Comparison of ENCODE assay signal across 13 cellular contexts in genomic region chr22:17945156-17945850, GRCh38.
A peak's percentile ranks its signal among the peaks of the same experiment; 100 is the strongest.
DNase-seq lines count a peak whose midpoint lies in the region; ATAC-seq and TF ChIP-seq lines count a peak whose summit lies in the region.
"Had no signal": no experiment of that assay in that cellular context is flagged by ENCODE, and none has a peak within 500 bp of the region (broad histone marks: within the 10 kb centered on the region; RNA-seq: fewer than 3 reads in every experiment).

No MANE protein-coding gene starts in this region.

- H3K14ac ChIP-seq in H9 (ENCODE audit: insufficient read depth, low read length) = peak overlapping the region; percentile 11

- H2BK120ac ChIP-seq in H9 (ENCODE audit: low read depth, low read length, poor library complexity, severe bottlenecking) = no peak overlapping the region

- no peak overlapping the region for H2BK5ac ChIP-seq in H9 (ENCODE audit: insufficient read length, low read length)

- no peak overlapping the region for H3K4me2 ChIP-seq in H9 (ENCODE audit: insufficient read depth, insufficient read length, low read length)

- H3K27ac Mint-ChIP-seq in H9 = peak overlapping the region; percentile 74 to 92 (median 75); a peak in 5 of 7 replicates
- no peak overlapping the region for H3K27ac Mint-ChIP-seq in CD8-positive, alpha-beta memory T cell

- no peak overlapping the region for H2BK20ac ChIP-seq in H9 (ENCODE audit: low read depth, low read length, poor library complexity, severe bottlenecking)

- CTCF ChIA-PET in CD8-positive, alpha-beta memory T cell (lab: Charles Lee) = no interaction called here

- H3K18ac ChIP-seq in H9 (ENCODE audit: insufficient read length, low read depth, low read length) = no peak overlapping the region

- no CpG with 5 or more reads among the region's 15 CpGs for WGBS in H9 (ENCODE audit: extremely low coverage, insufficient read length, low lambda C conversion rate)
- WGBS in right cardiac atrium = 64% methylated on average over 15 of the region's 15 CpGs
- 69 to 79% (median 77%) methylated on average over 15 of the region's 15 CpGs for WGBS in psoas muscle, 3 donors

- H4K20me1 ChIP-seq in H9 (ENCODE audit: control insufficient read depth, insufficient read depth, insufficient read length) = no peaks in the 10 kb centered on the region

- peaks cover 58 to 75% of the 10 kb centered on the region in 2 experiments for H3K4me1 Mint-ChIP-seq in H9
- peaks cover 10 to 71% (median 34%) of the 10 kb centered on the region in 3 donors for H3K4me1 Mint-ChIP-seq in CD8-positive, alpha-beta memory T cell

- no peaks in the 10 kb centered on the region for H3K27me3 ChIP-seq in H9 (ENCODE audit: insufficient read depth, low read length)
- H3K27me3 ChIP-seq in ascending aorta = no peaks in the 10 kb centered on the region
- no peaks in the 10 kb centered on the region for H3K27me3 ChIP-seq in right cardiac atrium (ENCODE audit: control insufficient read depth, insufficient read depth)
- H3K27me3 ChIP-seq in psoas muscle (ENCODE audit: insufficient read depth in 3 of 3, low read length in 2 of 3) = no peaks in the 10 kb centered on the region
- H3K27me3 ChIP-seq in CD8-positive, alpha-beta memory T cell (ENCODE audit: insufficient read depth, low read length, poor library complexity, severe bottlenecking) = no peaks in the 10 kb centered on the region

- H4K8ac ChIP-seq in H9 (replicated peaks; ENCODE audit: insufficient read length, low read depth, low read length) = no peak overlapping the region

- no peak overlapping the region for H2AK5ac ChIP-seq in H9 (ENCODE audit: insufficient read length, low read length)

- H3K4me3 Mint-ChIP-seq in H9 = no peak overlapping the region
- no peak overlapping the region for H3K4me3 Mint-ChIP-seq in CD8-positive, alpha-beta memory T cell

- no peaks in the 10 kb centered on the region for H3K9me3 Mint-ChIP-seq in H9
- H3K9me3 Mint-ChIP-seq in CD8-positive, alpha-beta memory T cell = no peaks in the 10 kb centered on the region
- H3K9me3 Mint-ChIP-seq: activated B cell treated with CpG ODN at 0.5 μM for 24 hours had no signal

- no peak overlapping the region for H2AFZ ChIP-seq in H9 (ENCODE audit: low read length)

- ATAC-seq in right cardiac atrium = no peak
- no peak for ATAC-seq in psoas muscle
- no peak for ATAC-seq in GM18868 (IDR thresholded peaks at IDR 0.05; ENCODE audit: unreplicated experiment)

- H3K9ac ChIP-seq in H9 (ENCODE audit: extremely low read depth, insufficient read length, low read length) = no peak overlapping the region

- H3K36me3 ChIP-seq in ascending aorta (no peaks in the 10 kb centered on the region), psoas muscle (ENCODE audit: insufficient read depth in 1 of 2, low read depth in 1 of 2) (no peaks in the 10 kb centered on the region)
- H3K36me3 ChIP-seq in CD8-positive, alpha-beta memory T cell (ENCODE audit: insufficient read depth, low read length) = no peaks in the 10 kb centered on the region

- H3K9me3 ChIP-seq in H9 (ENCODE audit: control insufficient read depth, low read depth, low read length) (no peaks in the 10 kb centered on the region), ascending aorta (no peaks in the 10 kb centered on the region), right cardiac atrium (ENCODE audit: control insufficient read depth, low read length) (no peaks in the 10 kb centered on the region), psoas muscle (no peaks in the 10 kb centered on the region)
- H3K9me3 ChIP-seq in CD8-positive, alpha-beta memory T cell (ENCODE audit: low read length) = no peaks in the 10 kb centered on the region

- H3K4me3 ChIP-seq in ascending aorta (no peak overlapping the region), right cardiac atrium (ENCODE audit: low read length) (no peak overlapping the region), psoas muscle (no peak overlapping the region)
- no peak overlapping the region for H3K4me3 ChIP-seq in CD8-positive, alpha-beta memory T cell (ENCODE audit: low read length)

- no peaks in the 10 kb centered on the region for H3K27me3 Mint-ChIP-seq in H9 (ENCODE audit: low read depth)
- H3K27me3 Mint-ChIP-seq in CD8-positive, alpha-beta memory T cell = no peaks in the 10 kb centered on the region
- H3K27me3 Mint-ChIP-seq: activated B cell treated with CpG ODN at 0.5 μM for 24 hours had no signal

- no peak overlapping the region for H2BK12ac ChIP-seq in H9 (ENCODE audit: insufficient read length, low read depth, low read length)

- H4K91ac ChIP-seq in H9 (ENCODE audit: insufficient read length, low read depth, low read length) = no peak overlapping the region

- peaks cover 3% of the 10 kb centered on the region; the same call in 1 of the 2 replicates for H3K79me2 ChIP-seq in H9 (ENCODE audit: insufficient read depth, low read length)

- H3K4ac ChIP-seq in H9 (ENCODE audit: low read depth, low read length) = no peak overlapping the region

- POLR2A ChIA-PET in CD8-positive, alpha-beta memory T cell (lab: Charles Lee) = no interaction called here

- H3K79me1 ChIP-seq in H9 (ENCODE audit: insufficient read depth, low read depth, low read length, poor library complexity, severe bottlenecking) = peaks cover 13% of the 10 kb centered on the region

- no peak overlapping the region for H4K5ac ChIP-seq in H9 (ENCODE audit: insufficient read length, low read depth, low read length)

- H3T11ph ChIP-seq in H9 (ENCODE audit: low read length) = no peak overlapping the region

- H3K56ac ChIP-seq in H9 (ENCODE audit: insufficient read length, low read depth, low read length) = no peak overlapping the region

- H3K23ac ChIP-seq in H9 (ENCODE audit: insufficient read length, low read depth, low read length) = no peak overlapping the region

- H3K23me2 ChIP-seq in H9 (ENCODE audit: insufficient read length, low read depth, low read length, poor library complexity, severe bottlenecking) = no peaks in the 10 kb centered on the region

- intact Hi-C loops in ascending aorta (cut with DNase I) = no loop called here
- intact Hi-C loops in right cardiac atrium (cut with DNase I) = no loop called here
- intact Hi-C loops in psoas muscle (cut with DNase I) = loop anchor here (5.0 kb wide), 2 partner anchors 33 to 38 kb away; no protein-coding TSS in a partner anchor

- DNase-seq in H9 = no peak
- no peak for DNase-seq in ascending aorta (ENCODE audit: low spot score in 2 of 2)
- DNase-seq in right cardiac atrium = no peak
- no peak for DNase-seq in psoas muscle
- DNase-seq in NCI-H1105 treated with DMSO at 0.1 percent for 48 hours (lab: John Stamatoyannopoulos, UW) = no peak
- no peak for DNase-seq in CD8-positive, alpha-beta memory T cell
- no peak for DNase-seq in cerebellar nuclear complex (lab: John Stamatoyannopoulos, UW)
- DNase-seq: activated B cell treated with CpG ODN at 0.5 μM for 24 hours, AML-193, hypothalamus, NCI-H446, OCI-M1 had no signal

- no peak overlapping the region for H3K27ac ChIP-seq in H9 (ENCODE audit: insufficient read length, low read depth, low read length)
- H3K27ac ChIP-seq in ascending aorta = peak overlapping the region; percentile 60 to 70
- peak overlapping the region; percentile 65 for H3K27ac ChIP-seq in right cardiac atrium (ENCODE audit: low read length)
- peak overlapping the region; percentile 31 for H3K27ac ChIP-seq in psoas muscle
- H3K27ac ChIP-seq in CD8-positive, alpha-beta memory T cell (ENCODE audit: low read depth, low read length) = no peak overlapping the region

- H3K4me1 ChIP-seq in H9 (ENCODE audit: insufficient read depth, low read length) (peaks cover 11% of the 10 kb centered on the region; the same call in 1 of the 2 replicates), ascending aorta (peaks cover 22 to 42% of the 10 kb centered on the region in 2 donors), right cardiac atrium (ENCODE audit: control insufficient read depth, insufficient read depth, low read length) (peaks cover 35% of the 10 kb centered on the region), psoas muscle (peaks cover 75% of the 10 kb centered on the region)
- H3K4me1 ChIP-seq in CD8-positive, alpha-beta memory T cell (ENCODE audit: insufficient read depth, low read length) = no peaks in the 10 kb centered on the region

- H3K36me3 Mint-ChIP-seq in H9 (ENCODE audit: insufficient read depth in 1 of 3, low read depth in 3 of 3) = no peaks in the 10 kb centered on the region
- H3K36me3 Mint-ChIP-seq in CD8-positive, alpha-beta memory T cell = peaks cover 0 to 3% (median 2%) of the 10 kb centered on the region in 3 donors

- TF ChIP-seq CTCF in H9 (conservative IDR thresholded peaks at IDR 0.05) (no peak), ascending aorta (IDR thresholded peaks at IDR 0.05) (no peak), psoas muscle (IDR thresholded peaks at IDR 0.05) (no peak)

- H2BK15ac ChIP-seq in H9 (ENCODE audit: low read depth, low read length) = no peak overlapping the region

Comparison
In these comparisons a context has a peak if more than half of its experiments do, and no peak if none do; other contexts are left out.
1. H3K27ac ChIP-seq: peak in ascending aorta (2 of 2), right cardiac atrium (single experiment) and psoas muscle (single experiment); none in H9 (single experiment) and CD8-positive, alpha-beta memory T cell (single experiment).
2. H3K27ac Mint-ChIP-seq: peak in H9 (3 of 3); none in CD8-positive, alpha-beta memory T cell (0 of 8).
3. intact Hi-C loops: an anchor here in psoas muscle (5.0 kb wide); none called in ascending aorta and right cardiac atrium.